Comparison of ENCODE assay signal across 14 cellular contexts in genomic region chr9:137021574-137021978, GRCh38. TPM values are rescaled to one million over a fixed set of nuclear protein-coding genes. Genes with fewer than 3 reads are reported as not detected.
A peak's percentile ranks its signal among the peaks of the same experiment; 100 is the strongest.
DNase-seq lines count a peak whose midpoint lies in the region; ATAC-seq, FAIRE-seq and TF ChIP-seq lines count a peak whose summit lies in the region.
"Had no signal": no experiment of that assay in that cellular context is flagged by ENCODE, and none has a peak within 500 bp of the region (broad histone marks: within the 10 kb centered on the region; RNA-seq: fewer than 3 reads in every experiment).

No MANE protein-coding gene starts in this region.

- POLR2A ChIA-PET in Caco-2 (lab: Charles Lee) = no interaction called here

- BruUV-seq in Caco-2 (replicated peaks; lab: Mats Ljungman, UMichigan) = no TSS peak

- WGBS in small intestine, 3 donors = 17 to 66% (median 54%) methylated on average over 6 of the region's 6 CpGs

- no peaks in the 10 kb centered on the region for H3K27me3 Mint-ChIP-seq in Caco-2 (ENCODE audit: insufficient read depth, unreplicated experiment)
- no peaks in the 10 kb centered on the region for H3K27me3 Mint-ChIP-seq in T-helper 17 cell
- H3K27me3 Mint-ChIP-seq in effector memory CD8-positive, alpha-beta T cell = no peaks in the 10 kb centered on the region

- no peaks in the 10 kb centered on the region for H3K27me3 ChIP-seq in Caco-2 (replicated peaks; ENCODE audit: control insufficient read depth, insufficient read depth, low read length)
- H3K27me3 ChIP-seq in small intestine (ENCODE audit: control insufficient read depth in 2 of 2, insufficient read depth in 2 of 2, low read length in 2 of 2) = no peaks in the 10 kb centered on the region
- H3K27me3 ChIP-seq: SJSA1 had no signal

- H3K9me3 ChIP-seq in Caco-2 (no peaks in the 10 kb centered on the region), T-helper 17 cell (ENCODE audit: control insufficient read depth, low read length, poor library complexity, severe bottlenecking) (no peaks in the 10 kb centered on the region), small intestine (ENCODE audit: control insufficient read depth, low read depth) (no peaks in the 10 kb centered on the region)
- H3K9me3 ChIP-seq: SJSA1 had no signal

- H3K4me3 Mint-ChIP-seq in Caco-2 (ENCODE audit: unreplicated experiment) (no peak overlapping the region), T-helper 17 cell (no peak overlapping the region)
- peak overlapping the region in 1 of 2 donors; percentile 18 for H3K4me3 Mint-ChIP-seq in effector memory CD8-positive, alpha-beta T cell

- H3K4me1 Mint-ChIP-seq in Caco-2 (ENCODE audit: low read depth, unreplicated experiment) = peaks cover 4% of the 10 kb centered on the region
- H3K4me1 Mint-ChIP-seq in T-helper 17 cell = peaks cover 9% of the 10 kb centered on the region
- peaks cover 6 to 22% of the 10 kb centered on the region in 2 donors for H3K4me1 Mint-ChIP-seq in effector memory CD8-positive, alpha-beta T cell (ENCODE audit: low read depth in 2 of 2)

- no peak for ATAC-seq in T-helper 17 cell
- ATAC-seq in effector memory CD8-positive, alpha-beta T cell (replicated peaks) = no peak

- H3K27ac ChIP-seq in small intestine (ENCODE audit: low read depth in 1 of 2, low read length in 1 of 2) = no peak overlapping the region
- H3K27ac ChIP-seq: SJSA1 had no signal

- H3K27ac Mint-ChIP-seq in Caco-2 (ENCODE audit: unreplicated experiment) (peak overlapping the region; percentile 39), T-helper 17 cell (peak overlapping the region; percentile 44)
- H3K27ac Mint-ChIP-seq in effector memory CD8-positive, alpha-beta T cell = peak overlapping the region; percentile 41 to 71

- peaks cover 18% of the 10 kb centered on the region for H3K36me3 Mint-ChIP-seq in Caco-2 (ENCODE audit: insufficient read depth, unreplicated experiment)
- H3K36me3 Mint-ChIP-seq in T-helper 17 cell (ENCODE audit: low read depth) = peaks cover 4% of the 10 kb centered on the region
- peaks cover 10% of the 10 kb centered on the region for H3K36me3 Mint-ChIP-seq in effector memory CD8-positive, alpha-beta T cell (ENCODE audit: insufficient read depth)

- H3K36me3 ChIP-seq in Caco-2 (ENCODE audit: control insufficient read depth, insufficient read depth, low read length) = peaks cover 1% of the 10 kb centered on the region
- peaks cover 0 to 3% of the 10 kb centered on the region in 2 donors for H3K36me3 ChIP-seq in small intestine (ENCODE audit: control insufficient read depth in 2 of 2, insufficient read depth in 2 of 2, low read length in 2 of 2)
- H3K36me3 ChIP-seq: SJSA1 had no signal

- no peak for TF ChIP-seq CTCF in Caco-2 (IDR thresholded peaks at IDR 0.05; ENCODE audit: insufficient read depth in 1 of 2, low read depth in 1 of 2, low read length in 1 of 2, severe bottlenecking in 1 of 2, unreplicated experiment in 1 of 2)

- H3K4me1 ChIP-seq in Caco-2 = peaks cover 6% of the 10 kb centered on the region
- peaks cover 0 to 4% of the 10 kb centered on the region in 2 donors for H3K4me1 ChIP-seq in small intestine (ENCODE audit: control insufficient read depth in 2 of 2, insufficient read depth in 1 of 2, low read depth in 1 of 2, low read length in 1 of 2)
- H3K4me1 ChIP-seq: SJSA1 had no signal

- DNase-seq in Caco-2 = no peak
- no peak for DNase-seq in T-helper 17 cell
- no peak for DNase-seq in effector memory CD8-positive, alpha-beta T cell
- DNase-seq in small intestine = peak; percentile 54
- no peak for DNase-seq in GM12892 (ENCODE audit: insufficient read length)
- DNase-seq in NCI-H1105 (lab: John Stamatoyannopoulos, UW) = no peak
- DNase-seq in DMS114 treated with DMSO at 0.1 percent for 48 hours (lab: John Stamatoyannopoulos, UW; ENCODE audit: unreplicated experiment) = no peak
- no peak for DNase-seq in activated naive CD4-positive, alpha-beta T cell treated with Interleukin-2 at 50 U/mL for 16 hours
- DNase-seq: NCI-H2171 had no signal

- CTCF ChIA-PET in Caco-2 (lab: Charles Lee) = interaction anchor here (0.8 to 2.0 kb wide), 3 partner anchors 10 to 46 kb away, joined by 3 to 7 read pairs (median 4); partner anchors contain the start of gene FUT7

- TF ChIP-seq POLR2A in GM12892 (IDR thresholded peaks at IDR 0.05; ENCODE audit: low read depth, low read length) = no peak

- H3K9me3 Mint-ChIP-seq in Caco-2 (ENCODE audit: unreplicated experiment) = no peaks in the 10 kb centered on the region
- H3K9me3 Mint-ChIP-seq in effector memory CD8-positive, alpha-beta T cell = no peaks in the 10 kb centered on the region

- FAIRE-seq in small intestine (lab: Jason Lieb, UNC) = no peak
- no peak for FAIRE-seq in GM12892 (lab: Jason Lieb, UNC)

- H3K4me3 ChIP-seq in Caco-2 (ENCODE audit: low read depth, low read length) (no peak overlapping the region), small intestine (ENCODE audit: low read depth in 1 of 2, low read length in 2 of 2) (no peak overlapping the region)
- H3K4me3 ChIP-seq: SJSA1 had no signal

- intact Hi-C loops in Caco-2 (cut with micrococcal nuclease; ENCODE audit: unreplicated experiment) = no loop called here

RNA-seq across cellular contexts. Expression of gene ABCA2, which starts 6.5 kb away (rescaled TPM):
- total RNA-seq in Caco-2 (2022) = 22.6 and 27.3 TPM in 2 replicates
- 100 to 1,000 TPM; 120 to 131 TPM for total RNA-seq in T-helper 17 cell
- 10 to 100 TPM in 1 of 3 donors, 1 to 10 TPM in 2; 3.4 to 11.2 (median 6.5) TPM for polyA plus RNA-seq in small intestine
- 1.4 TPM for polyA plus RNA-seq in GM12892 (2012; ENCODE audit: missing spikeins)

RNA-seq across cellular contexts. Expression of gene FUT7, which starts 10.3 kb away (rescaled TPM):
- not detected in 2 replicates for total RNA-seq in Caco-2 (2022)
- total RNA-seq in T-helper 17 cell = 10 to 100 TPM in 1 of 2 donors, 1 to 10 TPM in 1; 7.7 to 10.6 TPM
- polyA plus RNA-seq in small intestine = under 1 TPM in 1 of 3 donors, not detected in 2; 0.09 TPM
- 0.08 TPM for polyA plus RNA-seq in GM12892 (2012; ENCODE audit: missing spikeins)
- total RNA-seq: H7, IMR-90, M059J, PC-3, SJSA1 had no signal
- polyA plus RNA-seq: IMR-90 had no signal

RNA-seq across cellular contexts. Expression of gene NPDC1, which starts 24.4 kb away (rescaled TPM):
- total RNA-seq in Caco-2 (2022) (44.1 and 49.2 TPM in 2 replicates), T-helper 17 cell (100 to 1,000 TPM; 139 to 202 TPM)
- polyA plus RNA-seq in small intestine = 10 to 100 TPM; 18.3 to 84.6 (median 32.7) TPM
- polyA plus RNA-seq in GM12892 (2012; ENCODE audit: missing spikeins) = 0.19 TPM
- total RNA-seq: SJSA1 had no signal

RNA-seq across cellular contexts. Expression of gene CLIC3, which starts 25.2 kb away (rescaled TPM):
- 4.5 and 4.7 TPM in 2 replicates for total RNA-seq in Caco-2 (2022)
- 1 to 10 TPM; 1.9 to 2.1 TPM for total RNA-seq in T-helper 17 cell
- polyA plus RNA-seq in small intestine = 1 to 10 TPM in 2 of 3 donors, not detected in 1; 1.4 to 6.2 TPM
- polyA plus RNA-seq in GM12892 (2012; ENCODE audit: missing spikeins) = not detected
- total RNA-seq: H7 had no signal

RNA-seq across cellular contexts. Expression of gene PAXX, which starts 29.4 kb away (rescaled TPM):
- total RNA-seq in Caco-2 (2022) (66.2 TPM in 2 replicates), T-helper 17 cell (10 to 100 TPM; 85.7 to 89.9 TPM)
- polyA plus RNA-seq in small intestine = 10 to 100 TPM; 75.5 to 85.9 (median 75.6) TPM
- 12.8 TPM for polyA plus RNA-seq in GM12892 (2012; ENCODE audit: missing spikeins)
